Comparison of ENCODE assay signal across 1 cellular context in genomic region chr14:35158951-35159653, GRCh38.
TF ChIP-seq lines count a peak whose summit lies in the region.

No MANE protein-coding gene starts in this region.

TF ChIP-seq in HepG2, 621 proteins besides CTCF, POLR2A, EP300 and RAD21 (continued from another document):
- TF ChIP-seq PRDM4 (CRISPR knock-in tag; IDR thresholded peaks at IDR 0.05; ENCODE audit: borderline replicate concordance) (no peak), ZGPAT (CRISPR knock-in tag; IDR thresholded peaks at IDR 0.05) (no peak), ZSCAN12 (CRISPR knock-in tag; IDR thresholded peaks at IDR 0.05) (no peak), ZNF367 (CRISPR knock-in tag; IDR thresholded peaks at IDR 0.05; ENCODE audit: borderline replicate concordance) (no peak), NFATC3 (CRISPR knock-in tag; IDR thresholded peaks at IDR 0.05) (no peak), ZNF543 (CRISPR knock-in tag; IDR thresholded peaks at IDR 0.05) (no peak), ZNF580 (CRISPR knock-in tag; IDR thresholded peaks at IDR 0.05; ENCODE audit: borderline replicate concordance, low read depth) (no peak), RARG (CRISPR knock-in tag; IDR thresholded peaks at IDR 0.05; ENCODE audit: low read depth) (no peak), MAFF (IDR thresholded peaks at IDR 0.05; ENCODE audit: low read depth, low read length) (no peak), KDM2A (CRISPR knock-in tag; IDR thresholded peaks at IDR 0.05; ENCODE audit: borderline replicate concordance, low read depth) (no peak), ZNF354B (CRISPR knock-in tag; IDR thresholded peaks at IDR 0.05) (no peak), CEBPG (CRISPR knock-in tag; IDR thresholded peaks at IDR 0.05) (peak; percentile 49; the same call in 1 of the 2 replicates), THAP8 (CRISPR knock-in tag; IDR thresholded peaks at IDR 0.05; ENCODE audit: borderline replicate concordance) (no peak), BRD4 (CRISPR knock-in tag; IDR thresholded peaks at IDR 0.05) (no peak), SP5 (CRISPR knock-in tag; IDR thresholded peaks at IDR 0.05; ENCODE audit: borderline replicate concordance, low read depth) (no peak), ZNF430 (CRISPR knock-in tag; IDR thresholded peaks at IDR 0.05) (no peak), KDM4B (CRISPR knock-in tag; IDR thresholded peaks at IDR 0.05) (no peak)
- TF ChIP-seq, protein P1, sequence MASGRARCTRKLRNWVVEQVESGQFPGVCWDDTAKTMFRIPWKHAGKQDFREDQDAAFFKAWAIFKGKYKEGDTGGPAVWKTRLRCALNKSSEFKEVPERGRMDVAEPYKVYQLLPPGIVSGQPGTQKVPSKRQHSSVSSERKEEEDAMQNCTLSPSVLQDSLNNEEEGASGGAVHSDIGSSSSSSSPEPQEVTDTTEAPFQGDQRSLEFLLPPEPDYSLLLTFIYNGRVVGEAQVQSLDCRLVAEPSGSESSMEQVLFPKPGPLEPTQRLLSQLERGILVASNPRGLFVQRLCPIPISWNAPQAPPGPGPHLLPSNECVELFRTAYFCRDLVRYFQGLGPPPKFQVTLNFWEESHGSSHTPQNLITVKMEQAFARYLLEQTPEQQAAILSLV (CRISPR knock-in tag; IDR thresholded peaks at IDR 0.05; ENCODE audit: borderline replicate concordance): no peak
- TF ChIP-seq, protein P2, sequence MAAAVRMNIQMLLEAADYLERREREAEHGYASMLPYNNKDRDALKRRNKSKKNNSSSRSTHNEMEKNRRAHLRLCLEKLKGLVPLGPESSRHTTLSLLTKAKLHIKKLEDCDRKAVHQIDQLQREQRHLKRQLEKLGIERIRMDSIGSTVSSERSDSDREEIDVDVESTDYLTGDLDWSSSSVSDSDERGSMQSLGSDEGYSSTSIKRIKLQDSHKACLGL (CRISPR knock-in tag; IDR thresholded peaks at IDR 0.05): no peak
- TF ChIP-seq, protein P3, sequence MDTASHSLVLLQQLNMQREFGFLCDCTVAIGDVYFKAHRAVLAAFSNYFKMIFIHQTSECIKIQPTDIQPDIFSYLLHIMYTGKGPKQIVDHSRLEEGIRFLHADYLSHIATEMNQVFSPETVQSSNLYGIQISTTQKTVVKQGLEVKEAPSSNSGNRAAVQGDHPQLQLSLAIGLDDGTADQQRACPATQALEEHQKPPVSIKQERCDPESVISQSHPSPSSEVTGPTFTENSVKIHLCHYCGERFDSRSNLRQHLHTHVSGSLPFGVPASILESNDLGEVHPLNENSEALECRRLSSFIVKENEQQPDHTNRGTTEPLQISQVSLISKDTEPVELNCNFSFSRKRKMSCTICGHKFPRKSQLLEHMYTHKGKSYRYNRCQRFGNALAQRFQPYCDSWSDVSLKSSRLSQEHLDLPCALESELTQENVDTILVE (CRISPR knock-in tag; IDR thresholded peaks at IDR 0.05): 0 out of 2 replicates have a peak, but pooled peaks have one; percentile 5
- TF ChIP-seq, protein P4, sequence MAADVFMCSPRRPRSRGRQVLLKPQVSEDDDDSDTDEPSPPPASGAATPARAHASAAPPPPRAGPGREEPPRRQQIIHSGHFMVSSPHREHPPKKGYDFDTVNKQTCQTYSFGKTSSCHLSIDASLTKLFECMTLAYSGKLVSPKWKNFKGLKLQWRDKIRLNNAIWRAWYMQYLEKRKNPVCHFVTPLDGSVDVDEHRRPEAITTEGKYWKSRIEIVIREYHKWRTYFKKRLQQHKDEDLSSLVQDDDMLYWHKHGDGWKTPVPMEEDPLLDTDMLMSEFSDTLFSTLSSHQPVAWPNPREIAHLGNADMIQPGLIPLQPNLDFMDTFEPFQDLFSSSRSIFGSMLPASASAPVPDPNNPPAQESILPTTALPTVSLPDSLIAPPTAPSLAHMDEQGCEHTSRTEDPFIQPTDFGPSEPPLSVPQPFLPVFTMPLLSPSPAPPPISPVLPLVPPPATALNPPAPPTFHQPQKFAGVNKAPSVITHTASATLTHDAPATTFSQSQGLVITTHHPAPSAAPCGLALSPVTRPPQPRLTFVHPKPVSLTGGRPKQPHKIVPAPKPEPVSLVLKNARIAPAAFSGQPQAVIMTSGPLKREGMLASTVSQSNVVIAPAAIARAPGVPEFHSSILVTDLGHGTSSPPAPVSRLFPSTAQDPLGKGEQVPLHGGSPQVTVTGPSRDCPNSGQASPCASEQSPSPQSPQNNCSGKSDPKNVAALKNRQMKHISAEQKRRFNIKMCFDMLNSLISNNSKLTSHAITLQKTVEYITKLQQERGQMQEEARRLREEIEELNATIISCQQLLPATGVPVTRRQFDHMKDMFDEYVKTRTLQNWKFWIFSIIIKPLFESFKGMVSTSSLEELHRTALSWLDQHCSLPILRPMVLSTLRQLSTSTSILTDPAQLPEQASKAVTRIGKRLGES (CRISPR knock-in tag; IDR thresholded peaks at IDR 0.05; ENCODE audit: borderline replicate concordance): no peak
